ENCODE assay signal across 27 cellular contexts in genomic region chr13:25869941-25870340, GRCh38.
"Had no signal": no experiment of that assay in that cellular context is flagged by ENCODE, and none has a peak within 500 bp of the region (broad histone marks: within the 10 kb centered on the region; RNA-seq: fewer than 3 reads in every experiment).

No MANE protein-coding gene starts in this region.

- H3K27ac ChIP-seq: epithelial cell of prostate, gastrocnemius medialis, hepatocyte, neural progenitor cell, prostate gland, right lobe of liver, stomach, thyroid gland had no signal

- H3K36me3 ChIP-seq: gastrocnemius medialis, neural progenitor cell, prostate gland, right lobe of liver, stomach, thyroid gland had no signal

- H3K4me1 ChIP-seq: prostate gland, right lobe of liver, stomach, thyroid gland had no signal

- ATAC-seq: esophagus mucosa; gastrocnemius medialis; left lobe of liver; mucosa of descending colon; natural killer cell treated with Interleukin-12 subunit alpha and Interleukin-12 subunit beta and Interleukin-15 and Interleukin-18, amount 100 ng/mL, for 72 hours; right lobe of liver had no signal

- H3K4me2 ChIP-seq: hepatocyte, neural progenitor cell, smooth muscle cell had no signal

- H3K27me3 ChIP-seq: gastrocnemius medialis, hepatocyte, neural progenitor cell, right lobe of liver, stomach, thyroid gland had no signal

- H3K4me3 ChIP-seq: gastrocnemius medialis, hepatocyte, mucosa of descending colon, neural progenitor cell, prostate gland, right lobe of liver, smooth muscle cell, stomach, thyroid gland had no signal

- H3K9me3 ChIP-seq: gastrocnemius medialis, mucosa of descending colon, prostate gland, right lobe of liver, stomach, thyroid gland had no signal

- DNase-seq: effector CD8-positive, alpha-beta T cell; endodermal cell; foreskin fibroblast; head of caudate nucleus; kidney; mesenchymal stem cell; mucosa of descending colon; naive B cell; nucleus accumbens; right lobe of liver; stimulated activated CD4-positive, alpha-beta T cell treated with anti-CD3 and anti-CD28 coated beads, Interleukin-12 subunit alpha, Interleukin-12 subunit beta, amount 100 ng/mL, for 4 hours; stimulated activated CD4-positive, alpha-beta T cell treated with anti-CD3 and anti-CD28 coated beads, Interleukin-1b, Interleukin-23, amount 100 ng/mL, for 48 hours; stimulated activated CD4-positive, alpha-beta T cell treated with anti-CD3 and anti-CD28 coated beads, Interleukin-4, amount 100 ng/mL, for 1 hour; stimulated activated CD8-positive, alpha-beta memory T cell treated with anti-CD3 and anti-CD28 coated beads, Interleukin-4, amount 100 ng/mL, for 48 hours; stimulated activated naive CD4-positive, alpha-beta T cell treated with Interleukin-2 at 50 U/mL for 16 hours; stomach; thyroid gland; trophoblast cell had no signal

- H2AFZ ChIP-seq: hepatocyte had no signal

- H3K9ac ChIP-seq: neural progenitor cell had no signal
